In genomic region chr16:73248316-73248715, GRCh38 we compare ENCODE assay signal across 18 cellular contexts.
"Had no signal": no experiment of that assay in that cellular context is flagged by ENCODE, and none has a peak within 500 bp of the region (broad histone marks: within the 10 kb centered on the region; RNA-seq: fewer than 3 reads in every experiment).

No MANE protein-coding gene starts in this region.

- H3K4me2 ChIP-seq: hepatocyte had no signal

- H2AFZ ChIP-seq: hepatocyte had no signal

- FAIRE-seq: endothelial cell of umbilical vein, frontal cortex, islet of Langerhans, keratinocyte had no signal

- H3K9me3 ChIP-seq: colonic mucosa, esophagus muscularis mucosa, gastroesophageal sphincter, heart left ventricle, left lung, lower lobe of right lung, mucosa of descending colon had no signal

- H3K79me2 ChIP-seq: hepatocyte had no signal

- DNase-seq: colonic mucosa; cortex of kidney; effector memory CD4-positive, alpha-beta T cell; foreskin keratinocyte; heart left ventricle; left cardiac atrium; left lung; left ventricle myocardium superior; lower lobe of right lung; mesenchymal stem cell; mucosa of descending colon had no signal

- H3K27ac ChIP-seq: colonic mucosa, esophagus muscularis mucosa, foreskin keratinocyte, gastroesophageal sphincter, heart left ventricle, hepatocyte, left lung, lower lobe of right lung had no signal

- H3K36me3 ChIP-seq: colonic mucosa, esophagus muscularis mucosa, gastroesophageal sphincter, heart left ventricle, left lung, lower lobe of right lung had no signal

- H3K4me3 ChIP-seq: colonic mucosa, esophagus muscularis mucosa, gastroesophageal sphincter, heart left ventricle, hepatocyte, left lung, lower lobe of right lung, mucosa of descending colon had no signal

- H3K4me1 ChIP-seq: colonic mucosa, esophagus muscularis mucosa, foreskin keratinocyte, gastroesophageal sphincter, heart left ventricle, left lung, lower lobe of right lung had no signal

- ATAC-seq: foreskin keratinocyte, gastroesophageal sphincter, heart left ventricle, left cardiac atrium, left lung, left ventricle myocardium superior, lower lobe of right lung, mucosa of descending colon had no signal

- H3K27me3 ChIP-seq: colonic mucosa, foreskin keratinocyte, heart left ventricle, hepatocyte, left lung had no signal
